Comparison of ENCODE assay signal across 29 cellular contexts in the genomic region with DNA sequence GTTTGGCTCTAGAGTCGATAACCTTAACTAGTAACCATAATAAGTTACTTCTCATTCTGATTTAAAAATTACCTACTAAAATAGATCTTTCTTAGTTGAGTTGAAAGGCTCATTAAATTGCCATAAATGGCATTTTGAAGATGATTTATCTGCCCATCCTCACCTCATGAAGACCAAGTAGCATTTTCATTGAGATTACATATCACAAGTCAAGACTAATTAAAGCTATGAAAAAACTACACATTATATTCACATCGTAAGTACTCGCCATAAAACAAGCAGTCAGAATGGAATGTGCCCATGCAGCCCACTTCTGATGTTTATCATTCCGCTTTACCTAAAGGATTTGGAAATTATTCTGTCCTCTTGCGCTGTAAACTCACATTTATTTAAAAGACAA.
"Had no signal": no experiment of that assay in that cellular context is flagged by ENCODE, and none has a peak within 500 bp of the region (broad histone marks: within the 10 kb centered on the region; RNA-seq: fewer than 3 reads in every experiment).

No MANE protein-coding gene starts in this region.

- H3K4me1 ChIP-seq: neural progenitor cell, parathyroid adenoma, psoas muscle, right lobe of liver, suprapubic skin, testis, upper lobe of left lung, vagina had no signal

- H2AFZ ChIP-seq: neural progenitor cell, parathyroid adenoma had no signal

- H3K79me2 ChIP-seq: parathyroid adenoma had no signal

- H3K4me3 Mint-ChIP-seq: natural killer cell; nephron; neural progenitor cell; stimulated activated memory B cell treated with anti-CD40 and anti-IgM and Interleukin-4, amounts not matched to agents 10 μg/mL and 1 μg/mL and 100 μg/mL, for 72 hours; stimulated activated naive CD8-positive, alpha-beta T cell treated with anti-CD3 and anti-CD28 coated beads, Interleukin-15, amount 100 ng/mL, for 72 hours had no signal

- H3K36me3 ChIP-seq: neural progenitor cell, ovary, right lobe of liver, sigmoid colon, suprapubic skin, tibial artery, transverse colon, upper lobe of left lung, vagina had no signal

- H3K27me3 Mint-ChIP-seq: progenitor cell of endocrine pancreas; stimulated activated memory B cell treated with anti-CD40 and anti-IgM and Interleukin-4, amounts not matched to agents 10 μg/mL and 1 μg/mL and 100 μg/mL, for 72 hours; stimulated activated naive CD8-positive, alpha-beta T cell treated with anti-CD3 and anti-CD28 coated beads, Interleukin-15, amount 100 ng/mL, for 72 hours had no signal

- H3K4me3 ChIP-seq: neural progenitor cell, ovary, psoas muscle, right lobe of liver, sigmoid colon, suprapubic skin, testis, tibial artery, transverse colon, upper lobe of left lung, vagina had no signal

- H3K27me3 ChIP-seq: neural progenitor cell, ovary, right lobe of liver, sigmoid colon, suprapubic skin, testis, tibial artery, transverse colon, upper lobe of left lung, vagina had no signal

- H3K36me3 Mint-ChIP-seq: natural killer cell; stimulated activated memory B cell treated with anti-CD40 and anti-IgM and Interleukin-4, amounts not matched to agents 10 μg/mL and 1 μg/mL and 100 μg/mL, for 72 hours had no signal

- ATAC-seq: natural killer cell; psoas muscle; right cardiac atrium; right lobe of liver; stimulated activated memory B cell treated with anti-CD40 and anti-IgM and Interleukin-4, amounts not matched to agents 10 μg/mL and 1 μg/mL and 100 μg/mL, for 72 hours; stimulated activated naive CD8-positive, alpha-beta T cell treated with anti-CD3 and anti-CD28 coated beads, Interleukin-15, amount 100 ng/mL, for 72 hours; stimulated activated naive CD8-positive, alpha-beta T cell treated with anti-CD3 and anti-CD28 coated beads, Interleukin-15, Interleukin-2, amounts not matched to agents 100 U/mL and 50 U/mL, for 24 hours had no signal

- H3K9me3 Mint-ChIP-seq: nephron; neural progenitor cell; stimulated activated memory B cell treated with anti-CD40 and anti-IgM and Interleukin-4, amounts not matched to agents 10 μg/mL and 1 μg/mL and 100 μg/mL, for 72 hours; stimulated activated naive CD8-positive, alpha-beta T cell treated with anti-CD3 and anti-CD28 coated beads, Interleukin-15, amount 100 ng/mL, for 72 hours had no signal

- H3K27ac Mint-ChIP-seq: natural killer cell; nephron; neural progenitor cell; progenitor cell of endocrine pancreas; stimulated activated memory B cell treated with anti-CD40 and anti-IgM and Interleukin-4, amounts not matched to agents 10 μg/mL and 1 μg/mL and 100 μg/mL, for 72 hours; stimulated activated naive CD8-positive, alpha-beta T cell treated with anti-CD3 and anti-CD28 coated beads, Interleukin-15, amount 100 ng/mL, for 72 hours had no signal

- H3K27ac ChIP-seq: neural progenitor cell, ovary, parathyroid adenoma, psoas muscle, right lobe of liver, sigmoid colon, suprapubic skin, testis, tibial artery, transverse colon, upper lobe of left lung, vagina had no signal

- DNase-seq: natural killer cell; occipital lobe; ovary; posterior cingulate gyrus; psoas muscle; right cardiac atrium; right lobe of liver; sigmoid colon; small intestine; stimulated activated CD4-positive, alpha-beta T cell treated with anti-CD3 and anti-CD28 coated beads, Interleukin-15, amount 100 ng/mL, for 24 hours; stimulated activated CD4-positive, alpha-beta T cell treated with anti-CD3 and anti-CD28 coated beads, Interleukin-2, amount 100 ng/mL, for 24 hours; stimulated activated CD4-positive, alpha-beta T cell treated with anti-CD3 and anti-CD28 coated beads, Interleukin-2, amount 100 ng/mL, for 48 hours; stimulated activated CD4-positive, alpha-beta T cell treated with anti-CD3 and anti-CD28 coated beads, Interleukin-4, amount 100 ng/mL, for 4 hours; stimulated activated CD8-positive, alpha-beta memory T cell treated with anti-CD3 and anti-CD28 coated beads, Interleukin-4, amount 100 ng/mL, for 48 hours; stimulated activated naive CD4-positive, alpha-beta T cell; stimulated activated naive CD8-positive, alpha-beta T cell treated with anti-CD3 and anti-CD28 coated beads, Interleukin-15, amount 100 ng/mL, for 72 hours; stimulated activated naive CD8-positive, alpha-beta T cell treated with anti-CD3 and anti-CD28 coated beads, Interleukin-15, Interleukin-2, amounts not matched to agents 100 U/mL and 50 U/mL, for 24 hours; substantia nigra; testis; tibial artery; transverse colon; upper lobe of left lung had no signal

- H3K4me1 Mint-ChIP-seq: natural killer cell; nephron; neural progenitor cell; stimulated activated memory B cell treated with anti-CD40 and anti-IgM and Interleukin-4, amounts not matched to agents 10 μg/mL and 1 μg/mL and 100 μg/mL, for 72 hours; stimulated activated naive CD8-positive, alpha-beta T cell treated with anti-CD3 and anti-CD28 coated beads, Interleukin-15, amount 100 ng/mL, for 72 hours had no signal

- H3K9ac ChIP-seq: neural progenitor cell, parathyroid adenoma had no signal

- H3K9me3 ChIP-seq: ovary, psoas muscle, right lobe of liver, sigmoid colon, suprapubic skin, testis, tibial artery, transverse colon, upper lobe of left lung, vagina had no signal

- H3K4me2 ChIP-seq: neural progenitor cell had no signal
